ENCODE assay signal across 22 cellular contexts in genomic region chr2:65583061-65583460, GRCh38.
DNase-seq lines count a peak whose midpoint lies in the region; ATAC-seq, FAIRE-seq and TF ChIP-seq lines count a peak whose summit lies in the region.
"Had no signal": no experiment of that assay in that cellular context is flagged by ENCODE, and none has a peak within 500 bp of the region (broad histone marks: within the 10 kb centered on the region; RNA-seq: fewer than 3 reads in every experiment).

No MANE protein-coding gene starts in this region.

- no peak for FAIRE-seq in keratinocyte (lab: Jason Lieb, UNC)

- no peak for TF ChIP-seq RAD21 in SK-N-SH (IDR thresholded peaks at IDR 0.05; ENCODE audit: low read length)

- intact Hi-C loops in ascending aorta (cut with DNase I): no loop called here

- H3K79me2 ChIP-seq in SK-N-SH (ENCODE audit: insufficient read depth): no peaks in the 10 kb centered on the region
- H3K79me2 ChIP-seq in keratinocyte (ENCODE audit: control insufficient read depth, insufficient read depth, low read length): no peaks in the 10 kb centered on the region

- no peak overlapping the region for H3K27ac ChIP-seq in SK-N-SH (ENCODE audit: low read depth in 2 of 2, low read length in 1 of 2)
- no peak overlapping the region for H3K27ac ChIP-seq in keratinocyte (ENCODE audit: control insufficient read depth, insufficient read depth, low read length)
- no peak overlapping the region for H3K27ac ChIP-seq in ascending aorta
- H3K27ac ChIP-seq: 22Rv1 had no signal

- H2AFZ ChIP-seq in SK-N-SH (ENCODE audit: low read depth): no peak overlapping the region
- peak overlapping the region; percentile 12 for H2AFZ ChIP-seq in keratinocyte (ENCODE audit: control insufficient read depth, low read length)

- ATAC-seq in SK-N-SH treated with all-trans-retinoic acid at 6 μM for 48 hours (0 out of 3 replicates have a peak, but pooled peaks have one; percentile 32), HG02623 (IDR thresholded peaks at IDR 0.05; ENCODE audit: unreplicated experiment) (no peak)
- ATAC-seq: PC-3 had no signal

- POLR2A ChIA-PET in SK-N-SH (lab: Yijun Ruan, JAX): no interaction called here

- no peaks in the 10 kb centered on the region for H3K27me3 ChIP-seq in SK-N-SH (ENCODE audit: insufficient read depth)
- no peaks in the 10 kb centered on the region for H3K27me3 ChIP-seq in keratinocyte (ENCODE audit: control insufficient read depth, extremely low read depth, insufficient read depth, low read length)
- H3K27me3 ChIP-seq in ascending aorta: no peaks in the 10 kb centered on the region

- H4K20me1 ChIP-seq in SK-N-SH (ENCODE audit: insufficient read depth) (no peaks in the 10 kb centered on the region), keratinocyte (ENCODE audit: control insufficient read depth, extremely low read depth, insufficient read depth, low read length) (no peaks in the 10 kb centered on the region)

- CTCF ChIA-PET in SK-N-SH (lab: Yijun Ruan, JAX): interaction anchor here (2.0 kb wide), 1 partner anchor 9 kb away, joined by 5 read pairs; no protein-coding TSS in a partner anchor

- DNase-seq in SK-N-SH: no peak
- peak; percentile 27 to 61 for DNase-seq in NCI-H524 (lab: John Stamatoyannopoulos, UW)
- no peak for DNase-seq in keratinocyte (ENCODE audit: low read depth, low spot score)
- no peak for DNase-seq in HK-2 (ENCODE audit: unreplicated experiment)
- DNase-seq in ascending aorta (ENCODE audit: low spot score in 2 of 2): no peak
- DNase-seq in ecto neural progenitor cell (ENCODE audit: low spot score): no peak
- DNase-seq: CD4-positive, CD25-positive, alpha-beta regulatory T cell; COR-L47; DMS153; GF-D8; Karpas-422; NCI-H1048; NCI-H1436; NCI-H2029 treated with DMSO at 0.1 percent for 48 hours; NCI-H510A; PC-3; RPMI8226; SHP77 treated with DMSO at 0.1 percent for 48 hours had no signal

- no peaks in the 10 kb centered on the region for H3K9me1 ChIP-seq in keratinocyte (ENCODE audit: control insufficient read depth, extremely low read depth, insufficient read depth, low read length)

- 78% methylated on average over 11 of the region's 11 CpGs for WGBS in SK-N-SH (ENCODE audit: low lambda C conversion rate)

- no peaks in the 10 kb centered on the region for H3K9me2 ChIP-seq in SK-N-SH

- H3K9ac ChIP-seq in SK-N-SH (no peak overlapping the region), keratinocyte (ENCODE audit: control insufficient read depth, extremely low read depth, insufficient read depth, low read length) (no peak overlapping the region)

- no peaks in the 10 kb centered on the region for H3K9me3 ChIP-seq in SK-N-SH
- no peaks in the 10 kb centered on the region for H3K9me3 ChIP-seq in keratinocyte (ENCODE audit: control insufficient read depth, low read depth, low read length)
- no peaks in the 10 kb centered on the region for H3K9me3 ChIP-seq in ascending aorta
- H3K9me3 ChIP-seq: HAP-1 had no signal

- dilution Hi-C loops in keratinocyte (cut with MboI; ENCODE audit: extremely low pct_ligation_motif_present, low sequenced_read_pairs): no loop called here

- no peaks in the 10 kb centered on the region for H3F3A ChIP-seq in SK-N-SH (replicated peaks; ENCODE audit: insufficient read depth)

- H3K4me2 ChIP-seq in SK-N-SH: no peak overlapping the region
- H3K4me2 ChIP-seq in keratinocyte (ENCODE audit: control insufficient read depth, extremely low read depth, insufficient read depth, low read depth, low read length): no peak overlapping the region

- TF ChIP-seq EP300 in SK-N-SH (IDR thresholded peaks at IDR 0.05; ENCODE audit: borderline replicate concordance in 1 of 2, low read depth in 1 of 2, low read length in 1 of 2): no peak

- no peaks in the 10 kb centered on the region for H3K36me3 ChIP-seq in SK-N-SH (replicated peaks in 1 of 2; ENCODE audit: control insufficient read depth in 1 of 2, insufficient read depth in 2 of 2, low read length in 1 of 2)
- no peaks in the 10 kb centered on the region for H3K36me3 ChIP-seq in keratinocyte (ENCODE audit: control insufficient read depth in 2 of 2, extremely low read depth in 1 of 2, insufficient read depth in 2 of 2, low read length in 2 of 2)
- H3K36me3 ChIP-seq in ascending aorta: no peaks in the 10 kb centered on the region
- H3K36me3 ChIP-seq: HAP-1 had no signal

- TF ChIP-seq CTCF in SK-N-SH (IDR thresholded peaks at IDR 0.05): no peak
- no peak for TF ChIP-seq CTCF in keratinocyte (optimal IDR thresholded peaks at IDR 0.05 in 1 of 3, IDR thresholded peaks at IDR 0.05 in 1 of 3, conservative IDR thresholded peaks at IDR 0.05 in 1 of 3; ENCODE audit: extremely low read depth in 1 of 3, insufficient read depth in 2 of 3, low read length in 3 of 3)
- no peak for TF ChIP-seq CTCF in ascending aorta (IDR thresholded peaks at IDR 0.05)

- no peaks in the 10 kb centered on the region for H3K4me1 ChIP-seq in SK-N-SH (ENCODE audit: control insufficient read depth in 1 of 2, insufficient read depth in 2 of 2, low read depth in 1 of 2, low read length in 1 of 2)
- H3K4me1 ChIP-seq in keratinocyte (ENCODE audit: control insufficient read depth, extremely low read depth, insufficient read depth, low read length): no peaks in the 10 kb centered on the region
- no peaks in the 10 kb centered on the region for H3K4me1 ChIP-seq in ascending aorta
- H3K4me1 ChIP-seq: HAP-1 had no signal

- H3K4me3 ChIP-seq in SK-N-SH (ENCODE audit: low read depth in 2 of 2, low read length in 1 of 2): no peak overlapping the region
- H3K4me3 ChIP-seq in keratinocyte (ENCODE audit: control insufficient read depth in 2 of 3, extremely low read depth in 1 of 3, insufficient read depth in 2 of 3, low read depth in 1 of 3, low read length in 3 of 3): no peak overlapping the region
- no peak overlapping the region for H3K4me3 ChIP-seq in ascending aorta
- H3K4me3 ChIP-seq: HAP-1 had no signal

TF ChIP-seq in SK-N-SH treated with all-trans-retinoic acid at 6 μM for 48 hours, 23 proteins besides CTCF, POLR2A, EP300 and RAD21 (continues in another document):
- TF ChIP-seq CSRNP3 (CRISPR knock-in tag; IDR thresholded peaks at IDR 0.05) (no peak), ZNF565 (CRISPR knock-in tag; conservative IDR thresholded peaks at IDR 0.05; ENCODE audit: low read depth) (no peak), POU6F1 (CRISPR knock-in tag; IDR thresholded peaks at IDR 0.05; ENCODE audit: borderline replicate concordance, low read depth) (no peak)

TF ChIP-seq in SK-N-SH, 30 proteins besides CTCF, POLR2A, EP300 and RAD21:
- TF ChIP-seq NRF1 (IDR thresholded peaks at IDR 0.05; ENCODE audit: low read depth, low read length) (no peak), POLR2AphosphoS5 (IDR thresholded peaks at IDR 0.05; ENCODE audit: low read depth, low read length) (no peak), PBX3 (IDR thresholded peaks at IDR 0.05) (no peak), ZBTB33 (IDR thresholded peaks at IDR 0.05; ENCODE audit: borderline replicate concordance, low read depth) (no peak), SIN3A (IDR thresholded peaks at IDR 0.05; ENCODE audit: borderline replicate concordance, low read depth, low read length) (no peak), MEF2A (IDR thresholded peaks at IDR 0.05; ENCODE audit: borderline replicate concordance, low read depth) (no peak), JUND (IDR thresholded peaks at IDR 0.05) (no peak), TCF12 (IDR thresholded peaks at IDR 0.05) (no peak), USF1 (IDR thresholded peaks at IDR 0.05; ENCODE audit: borderline replicate concordance, low read depth) (no peak), CHD2 (IDR thresholded peaks at IDR 0.05; ENCODE audit: low read length, partially characterized antibody) (no peak), TEAD4 (IDR thresholded peaks at IDR 0.05; ENCODE audit: borderline replicate concordance, insufficient read depth) (no peak)

Comparison
In these comparisons a context has a peak if more than half of its experiments do, and no peak if none do; other contexts are left out.
1. DNase-seq: peak in NCI-H524 (2 of 2); none in SK-N-SH (single experiment), keratinocyte (single experiment), HK-2 (single experiment), ascending aorta (0 of 2) and ecto neural progenitor cell (single experiment).